ENCODE assay signal across 8 cellular contexts in the genomic region with DNA sequence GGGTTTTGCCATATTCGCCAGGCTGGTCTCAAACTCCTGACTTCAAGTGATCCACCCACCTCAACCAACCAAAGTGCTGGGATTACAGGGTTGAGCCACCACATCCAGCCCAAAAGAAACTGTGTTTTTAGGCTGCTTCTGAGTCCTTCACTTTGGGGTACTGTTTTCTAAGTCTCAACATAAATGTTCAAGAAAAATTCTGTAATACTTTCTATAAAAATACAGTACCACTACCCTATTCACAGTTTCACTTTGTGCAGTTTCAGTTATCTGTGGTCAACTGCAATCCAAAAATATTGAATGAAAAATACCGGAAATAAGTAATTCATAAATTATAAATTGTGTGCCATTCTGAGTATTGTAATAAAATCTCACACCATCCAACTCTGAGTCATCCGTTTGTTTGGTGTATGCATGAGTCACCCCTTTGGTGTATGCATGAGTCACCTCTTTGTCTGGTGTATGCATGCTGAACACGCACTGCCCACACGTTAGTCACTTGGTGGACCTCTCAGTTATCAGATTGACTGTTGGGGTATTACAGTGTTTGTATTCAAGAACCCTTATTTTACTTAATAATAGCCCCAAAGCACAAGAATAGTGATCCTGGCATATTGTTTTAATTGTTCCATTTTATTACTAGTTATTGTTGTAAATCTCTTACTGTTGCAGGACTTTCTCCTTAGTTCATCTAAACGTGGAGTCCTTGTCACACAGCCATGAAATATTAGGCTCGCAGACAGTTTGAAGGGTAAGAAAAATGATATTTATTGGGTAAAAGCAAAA.
DNase-seq lines count a peak whose midpoint lies in the region; ATAC-seq, FAIRE-seq and TF ChIP-seq lines count a peak whose summit lies in the region.

No MANE protein-coding gene starts in this region.

- H4K20me1 ChIP-seq in GM12878 (ENCODE audit: control insufficient read depth, insufficient read depth) = no peaks in the 10 kb centered on the region

- ATAC-seq in GM12878 (peak; percentile 38; the same call in 2 of the 3 replicates), natural killer cell (no peak)

- H3K4me1 ChIP-seq in GM12878 (ENCODE audit: control insufficient read depth, insufficient read depth, low read length) (no peaks in the 10 kb centered on the region), uterus (no peaks in the 10 kb centered on the region)

- H3K4me1 Mint-ChIP-seq in osteocyte (ENCODE audit: unreplicated experiment) (peaks cover 15% of the 10 kb centered on the region), natural killer cell (no peaks in the 10 kb centered on the region)

- in situ Hi-C loops in GM12878 (cut with MboI) = no loop called here

- H3K4me3 ChIP-seq in GM12878 (no peak overlapping the region), uterus (no peak overlapping the region)

- no peaks in the 10 kb centered on the region for H3K79me2 ChIP-seq in GM12878 (ENCODE audit: control insufficient read depth, insufficient read depth, low read length)

- H3K36me3 Mint-ChIP-seq in osteocyte (ENCODE audit: unreplicated experiment) (no peaks in the 10 kb centered on the region), natural killer cell (peaks cover 9% of the 10 kb centered on the region)

- no peak overlapping the region for H3K4me3 Mint-ChIP-seq in osteocyte (ENCODE audit: unreplicated experiment)
- no peak overlapping the region for H3K4me3 Mint-ChIP-seq in natural killer cell

- no peak for TF ChIP-seq CTCF in GM12878 (IDR thresholded peaks at IDR 0.05 in 2 of 3, conservative IDR thresholded peaks at IDR 0.05 in 1 of 3; ENCODE audit: control insufficient read depth in 2 of 3, extremely low read depth in 1 of 3, insufficient read depth in 1 of 3, low read depth in 3 of 3, low read length in 3 of 3)
- no peak for TF ChIP-seq CTCF in osteocyte (IDR thresholded peaks at IDR 0.05)
- TF ChIP-seq CTCF in natural killer cell (IDR thresholded peaks at IDR 0.05) = no peak
- no peak for TF ChIP-seq CTCF in uterus (IDR thresholded peaks at IDR 0.05)

- TF ChIP-seq EP300 in GM12878 (IDR thresholded peaks at IDR 0.05; ENCODE audit: borderline replicate concordance in 1 of 2, control insufficient read depth in 1 of 2, low read depth in 2 of 2, low read length in 2 of 2) = no peak

- BruUV-seq in GM12878 (replicated peaks; lab: Mats Ljungman, UMichigan) = no TSS peak

- SMC1A ChIA-PET in GM12878 (lab: Charles Lee; ENCODE audit: uncharacterized antibody, unreplicated experiment) = no interaction called here

- no peak for TF ChIP-seq RAD21 in GM12878 (IDR thresholded peaks at IDR 0.05; ENCODE audit: insufficient read depth, low read depth, low read length)

- H3K36me3 ChIP-seq in GM12878 (ENCODE audit: control insufficient read depth in 2 of 2, insufficient read depth in 2 of 2, low read length in 1 of 2) = no peaks in the 10 kb centered on the region
- no peaks in the 10 kb centered on the region for H3K36me3 ChIP-seq in uterus

- DNase-seq in DMS 273 treated with DMSO at 0.1 percent for 48 hours (lab: John Stamatoyannopoulos, UW) = peak; percentile 7
- DNase-seq in HCEC 1CT = peak; percentile 66
- DNase-seq in NCI-H146 treated with DMSO at 0.1 percent for 48 hours (lab: John Stamatoyannopoulos, UW; ENCODE audit: unreplicated experiment) = peak; percentile 20
- no peak for DNase-seq in GM12878 (ENCODE audit: low read depth, low spot score)
- no peak for DNase-seq in osteocyte (ENCODE audit: extremely low spot score, unreplicated experiment)
- no peak for DNase-seq in natural killer cell
- DNase-seq in uterus = no peak
- no peak for DNase-seq in cerebellar nuclear complex (lab: John Stamatoyannopoulos, UW)

- FAIRE-seq in GM12878 (lab: Jason Lieb, UNC) = no peak

- H3K27me3 Mint-ChIP-seq in osteocyte (ENCODE audit: unreplicated experiment) (no peaks in the 10 kb centered on the region), natural killer cell (ENCODE audit: low read depth in 2 of 2) (no peaks in the 10 kb centered on the region)

- H3K9ac ChIP-seq in GM12878 (ENCODE audit: control insufficient read depth, insufficient read depth, low read length) = no peak overlapping the region

- no peaks in the 10 kb centered on the region for H3K9me3 ChIP-seq in GM12878 (replicated peaks; ENCODE audit: control insufficient read depth, insufficient read depth, low read length)
- no peaks in the 10 kb centered on the region for H3K9me3 ChIP-seq in uterus

- CTCF ChIA-PET in GM12878 (lab: Yijun Ruan, JAX) = no interaction called here

- RAD21 ChIA-PET in GM12878 (lab: Charles Lee; ENCODE audit: unreplicated experiment) = no interaction called here

- POLR2A ChIA-PET in GM12878 (lab: Charles Lee) = no interaction called here

- H3K27ac ChIP-seq in GM12878 (ENCODE audit: control insufficient read depth, insufficient read depth) (no peak overlapping the region), uterus (no peak overlapping the region)

- TF ChIP-seq POLR2A in GM12878 (IDR thresholded peaks at IDR 0.05; ENCODE audit: low read depth, low read length) = no peak
- no peak for TF ChIP-seq POLR2A in uterus (IDR thresholded peaks at IDR 0.05)

- H3K27me3 ChIP-seq in GM12878 (replicated peaks in 1 of 2; ENCODE audit: control insufficient read depth in 2 of 2, insufficient read depth in 2 of 2, low read length in 1 of 2) = no peaks in the 10 kb centered on the region
- no peaks in the 10 kb centered on the region for H3K27me3 ChIP-seq in uterus

- no peak overlapping the region for H2AFZ ChIP-seq in GM12878 (ENCODE audit: control insufficient read depth, low read depth, low read length)

- H3K27ac Mint-ChIP-seq in osteocyte (ENCODE audit: unreplicated experiment) (peak overlapping the region; percentile 52), natural killer cell (no peak overlapping the region)

- H3K4me2 ChIP-seq in GM12878 (ENCODE audit: control insufficient read depth, insufficient read depth) = no peak overlapping the region

- intact Hi-C loops in GM12878 (cut with micrococcal nuclease; ENCODE audit: unreplicated experiment) (no loop called here), natural killer cell (cut with micrococcal nuclease) (no loop called here), uterus (cut with DNase I; ENCODE audit: low total_unique reads) (no loop called here)

- H3K9me3 Mint-ChIP-seq in osteocyte (ENCODE audit: unreplicated experiment) = peaks cover 13% of the 10 kb centered on the region
- peaks cover 7 to 21% of the 10 kb centered on the region in 2 donors for H3K9me3 Mint-ChIP-seq in natural killer cell

- WGBS in GM12878 (ENCODE audit: insufficient coverage, insufficient replicate concordance, low lambda C conversion rate, missing lambda C conversion rate) = 8% methylated on average over 7 of the region's 7 CpGs

TF ChIP-seq in GM12878, 131 proteins besides CTCF, POLR2A, EP300 and RAD21:
- TF ChIP-seq KLF5 (IDR thresholded peaks at IDR 0.05; ENCODE audit: partially characterized antibody) (no peak), RFX5 (IDR thresholded peaks at IDR 0.05; ENCODE audit: low read depth, low read length) (no peak), JUNB (IDR thresholded peaks at IDR 0.05) (peak; percentile 24; the same call in 1 of the 2 replicates), SPI1 (IDR thresholded peaks at IDR 0.05; ENCODE audit: borderline replicate concordance, insufficient read depth, low read depth, low read length) (no peak)
- TF ChIP-seq, protein P1, sequence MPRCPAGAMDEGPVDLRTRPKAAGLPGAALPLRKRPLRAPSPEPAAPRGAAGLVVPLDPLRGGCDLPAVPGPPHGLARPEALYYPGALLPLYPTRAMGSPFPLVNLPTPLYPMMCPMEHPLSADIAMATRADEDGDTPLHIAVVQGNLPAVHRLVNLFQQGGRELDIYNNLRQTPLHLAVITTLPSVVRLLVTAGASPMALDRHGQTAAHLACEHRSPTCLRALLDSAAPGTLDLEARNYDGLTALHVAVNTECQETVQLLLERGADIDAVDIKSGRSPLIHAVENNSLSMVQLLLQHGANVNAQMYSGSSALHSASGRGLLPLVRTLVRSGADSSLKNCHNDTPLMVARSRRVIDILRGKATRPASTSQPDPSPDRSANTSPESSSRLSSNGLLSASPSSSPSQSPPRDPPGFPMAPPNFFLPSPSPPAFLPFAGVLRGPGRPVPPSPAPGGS (IDR thresholded peaks at IDR 0.05; ENCODE audit: borderline replicate concordance, insufficient read depth, low read depth, low read length, poor library complexity, severe bottlenecking) = peak; percentile 24
TF ChIP-seq in GM12878: peak in this region for 2.

Comparison
In these comparisons a context has a peak if more than half of its experiments do, and no peak if none do; other contexts are left out.
1. DNase-seq: peak in DMS 273 treated with DMSO at 0.1 percent for 48 hours (single experiment), HCEC 1CT (single experiment) and NCI-H146 treated with DMSO at 0.1 percent for 48 hours (single experiment); none in GM12878 (single experiment), osteocyte (single experiment), natural killer cell (single experiment), uterus (0 of 2) and cerebellar nuclear complex (0 of 2).